In the genomic region with DNA sequence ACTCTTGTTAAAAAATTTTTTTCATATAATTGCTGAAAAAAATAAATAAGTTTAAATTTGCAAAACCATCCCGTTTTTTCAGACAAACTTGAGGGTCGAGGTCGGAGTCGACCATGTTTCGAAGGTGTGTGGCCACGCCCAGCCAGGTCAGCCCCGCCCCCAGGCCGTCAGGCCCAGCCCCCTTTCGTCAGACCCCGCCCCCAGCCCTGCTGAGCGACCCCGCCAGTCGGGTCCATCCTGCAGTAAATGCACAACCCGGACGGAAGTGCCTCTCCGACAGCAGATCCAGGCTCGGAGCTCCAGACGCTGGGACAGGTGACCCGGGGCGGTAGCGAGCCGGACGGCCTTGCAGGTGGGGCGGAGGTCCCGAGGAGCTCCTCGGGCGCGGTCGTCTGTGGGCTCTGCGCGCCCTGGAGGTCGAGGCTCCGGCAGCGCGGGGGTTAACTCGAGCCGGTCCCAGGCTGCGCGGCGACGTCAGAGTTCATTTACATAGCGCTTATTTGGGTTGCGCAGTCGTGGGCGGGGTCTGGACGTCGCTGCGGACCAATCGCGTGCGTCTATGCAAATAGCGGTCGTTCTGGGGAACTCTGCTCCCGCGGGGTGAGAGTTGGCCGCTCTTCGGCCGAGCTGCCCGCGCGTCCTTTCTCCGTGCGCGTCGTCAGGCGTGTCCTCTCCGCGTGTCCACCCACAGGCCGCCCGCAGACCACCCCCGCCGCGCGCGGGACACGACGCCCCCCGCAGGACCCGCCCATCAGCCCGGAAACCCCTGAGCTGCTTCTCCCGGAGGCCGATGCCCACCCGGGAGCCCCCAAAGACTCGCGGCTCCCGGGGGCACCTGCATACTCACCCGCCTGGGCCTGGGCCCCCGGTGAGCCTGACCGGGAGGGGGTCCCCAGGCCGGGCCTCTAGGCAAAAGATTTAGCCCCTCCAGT, we compare ENCODE assay signal across 1 cellular context.
TF ChIP-seq lines count a peak whose summit lies in the region.

A gene with protein sequence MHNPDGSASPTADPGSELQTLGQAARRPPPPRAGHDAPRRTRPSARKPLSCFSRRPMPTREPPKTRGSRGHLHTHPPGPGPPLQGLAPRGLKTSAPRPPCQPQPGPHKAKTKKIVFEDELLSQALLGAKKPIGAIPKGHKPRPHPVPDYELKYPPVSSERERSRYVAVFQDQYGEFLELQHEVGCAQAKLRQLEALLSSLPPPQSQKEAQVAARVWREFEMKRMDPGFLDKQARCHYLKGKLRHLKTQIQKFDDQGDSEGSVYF (plus strand): TSS at position 225 of the 932 bp plus-strand sequence. CDS start 22 bp downstream, at position 247.

TF ChIP-seq in HepG2, 621 proteins besides CTCF, POLR2A, EP300 and RAD21 (continued from another document and continues in another):
- TF ChIP-seq, protein P1, sequence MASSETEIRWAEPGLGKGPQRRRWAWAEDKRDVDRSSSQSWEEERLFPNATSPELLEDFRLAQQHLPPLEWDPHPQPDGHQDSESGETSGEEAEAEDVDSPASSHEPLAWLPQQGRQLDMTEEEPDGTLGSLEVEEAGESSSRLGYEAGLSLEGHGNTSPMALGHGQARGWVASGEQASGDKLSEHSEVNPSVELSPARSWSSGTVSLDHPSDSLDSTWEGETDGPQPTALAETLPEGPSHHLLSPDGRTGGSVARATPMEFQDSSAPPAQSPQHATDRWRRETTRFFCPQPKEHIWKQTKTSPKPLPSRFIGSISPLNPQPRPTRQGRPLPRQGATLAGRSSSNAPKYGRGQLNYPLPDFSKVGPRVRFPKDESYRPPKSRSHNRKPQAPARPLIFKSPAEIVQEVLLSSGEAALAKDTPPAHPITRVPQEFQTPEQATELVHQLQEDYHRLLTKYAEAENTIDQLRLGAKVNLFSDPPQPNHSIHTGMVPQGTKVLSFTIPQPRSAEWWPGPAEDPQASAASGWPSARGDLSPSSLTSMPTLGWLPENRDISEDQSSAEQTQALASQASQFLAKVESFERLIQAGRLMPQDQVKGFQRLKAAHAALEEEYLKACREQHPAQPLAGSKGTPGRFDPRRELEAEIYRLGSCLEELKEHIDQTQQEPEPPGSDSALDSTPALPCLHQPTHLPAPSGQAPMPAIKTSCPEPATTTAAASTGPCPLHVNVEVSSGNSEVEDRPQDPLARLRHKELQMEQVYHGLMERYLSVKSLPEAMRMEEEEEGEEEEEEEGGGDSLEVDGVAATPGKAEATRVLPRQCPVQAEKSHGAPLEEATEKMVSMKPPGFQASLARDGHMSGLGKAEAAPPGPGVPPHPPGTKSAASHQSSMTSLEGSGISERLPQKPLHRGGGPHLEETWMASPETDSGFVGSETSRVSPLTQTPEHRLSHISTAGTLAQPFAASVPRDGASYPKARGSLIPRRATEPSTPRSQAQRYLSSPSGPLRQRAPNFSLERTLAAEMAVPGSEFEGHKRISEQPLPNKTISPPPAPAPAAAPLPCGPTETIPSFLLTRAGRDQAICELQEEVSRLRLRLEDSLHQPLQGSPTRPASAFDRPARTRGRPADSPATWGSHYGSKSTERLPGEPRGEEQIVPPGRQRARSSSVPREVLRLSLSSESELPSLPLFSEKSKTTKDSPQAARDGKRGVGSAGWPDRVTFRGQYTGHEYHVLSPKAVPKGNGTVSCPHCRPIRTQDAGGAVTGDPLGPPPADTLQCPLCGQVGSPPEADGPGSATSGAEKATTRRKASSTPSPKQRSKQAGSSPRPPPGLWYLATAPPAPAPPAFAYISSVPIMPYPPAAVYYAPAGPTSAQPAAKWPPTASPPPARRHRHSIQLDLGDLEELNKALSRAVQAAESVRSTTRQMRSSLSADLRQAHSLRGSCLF (CRISPR knock-in tag; IDR thresholded peaks at IDR 0.05; ENCODE audit: borderline replicate concordance): no peak
- no peak for TF ChIP-seq MAFF (IDR thresholded peaks at IDR 0.05; ENCODE audit: low read depth, low read length)
- peak; percentile 42 for TF ChIP-seq YY1 (IDR thresholded peaks at IDR 0.05; ENCODE audit: insufficient read depth, insufficient replicate concordance, low read depth, low read length)
- peak; percentile 92; the same call in 1 of the 2 replicates for TF ChIP-seq CAMTA2 (CRISPR knock-in tag; IDR thresholded peaks at IDR 0.05; ENCODE audit: borderline replicate concordance)
- TF ChIP-seq, protein P2, sequence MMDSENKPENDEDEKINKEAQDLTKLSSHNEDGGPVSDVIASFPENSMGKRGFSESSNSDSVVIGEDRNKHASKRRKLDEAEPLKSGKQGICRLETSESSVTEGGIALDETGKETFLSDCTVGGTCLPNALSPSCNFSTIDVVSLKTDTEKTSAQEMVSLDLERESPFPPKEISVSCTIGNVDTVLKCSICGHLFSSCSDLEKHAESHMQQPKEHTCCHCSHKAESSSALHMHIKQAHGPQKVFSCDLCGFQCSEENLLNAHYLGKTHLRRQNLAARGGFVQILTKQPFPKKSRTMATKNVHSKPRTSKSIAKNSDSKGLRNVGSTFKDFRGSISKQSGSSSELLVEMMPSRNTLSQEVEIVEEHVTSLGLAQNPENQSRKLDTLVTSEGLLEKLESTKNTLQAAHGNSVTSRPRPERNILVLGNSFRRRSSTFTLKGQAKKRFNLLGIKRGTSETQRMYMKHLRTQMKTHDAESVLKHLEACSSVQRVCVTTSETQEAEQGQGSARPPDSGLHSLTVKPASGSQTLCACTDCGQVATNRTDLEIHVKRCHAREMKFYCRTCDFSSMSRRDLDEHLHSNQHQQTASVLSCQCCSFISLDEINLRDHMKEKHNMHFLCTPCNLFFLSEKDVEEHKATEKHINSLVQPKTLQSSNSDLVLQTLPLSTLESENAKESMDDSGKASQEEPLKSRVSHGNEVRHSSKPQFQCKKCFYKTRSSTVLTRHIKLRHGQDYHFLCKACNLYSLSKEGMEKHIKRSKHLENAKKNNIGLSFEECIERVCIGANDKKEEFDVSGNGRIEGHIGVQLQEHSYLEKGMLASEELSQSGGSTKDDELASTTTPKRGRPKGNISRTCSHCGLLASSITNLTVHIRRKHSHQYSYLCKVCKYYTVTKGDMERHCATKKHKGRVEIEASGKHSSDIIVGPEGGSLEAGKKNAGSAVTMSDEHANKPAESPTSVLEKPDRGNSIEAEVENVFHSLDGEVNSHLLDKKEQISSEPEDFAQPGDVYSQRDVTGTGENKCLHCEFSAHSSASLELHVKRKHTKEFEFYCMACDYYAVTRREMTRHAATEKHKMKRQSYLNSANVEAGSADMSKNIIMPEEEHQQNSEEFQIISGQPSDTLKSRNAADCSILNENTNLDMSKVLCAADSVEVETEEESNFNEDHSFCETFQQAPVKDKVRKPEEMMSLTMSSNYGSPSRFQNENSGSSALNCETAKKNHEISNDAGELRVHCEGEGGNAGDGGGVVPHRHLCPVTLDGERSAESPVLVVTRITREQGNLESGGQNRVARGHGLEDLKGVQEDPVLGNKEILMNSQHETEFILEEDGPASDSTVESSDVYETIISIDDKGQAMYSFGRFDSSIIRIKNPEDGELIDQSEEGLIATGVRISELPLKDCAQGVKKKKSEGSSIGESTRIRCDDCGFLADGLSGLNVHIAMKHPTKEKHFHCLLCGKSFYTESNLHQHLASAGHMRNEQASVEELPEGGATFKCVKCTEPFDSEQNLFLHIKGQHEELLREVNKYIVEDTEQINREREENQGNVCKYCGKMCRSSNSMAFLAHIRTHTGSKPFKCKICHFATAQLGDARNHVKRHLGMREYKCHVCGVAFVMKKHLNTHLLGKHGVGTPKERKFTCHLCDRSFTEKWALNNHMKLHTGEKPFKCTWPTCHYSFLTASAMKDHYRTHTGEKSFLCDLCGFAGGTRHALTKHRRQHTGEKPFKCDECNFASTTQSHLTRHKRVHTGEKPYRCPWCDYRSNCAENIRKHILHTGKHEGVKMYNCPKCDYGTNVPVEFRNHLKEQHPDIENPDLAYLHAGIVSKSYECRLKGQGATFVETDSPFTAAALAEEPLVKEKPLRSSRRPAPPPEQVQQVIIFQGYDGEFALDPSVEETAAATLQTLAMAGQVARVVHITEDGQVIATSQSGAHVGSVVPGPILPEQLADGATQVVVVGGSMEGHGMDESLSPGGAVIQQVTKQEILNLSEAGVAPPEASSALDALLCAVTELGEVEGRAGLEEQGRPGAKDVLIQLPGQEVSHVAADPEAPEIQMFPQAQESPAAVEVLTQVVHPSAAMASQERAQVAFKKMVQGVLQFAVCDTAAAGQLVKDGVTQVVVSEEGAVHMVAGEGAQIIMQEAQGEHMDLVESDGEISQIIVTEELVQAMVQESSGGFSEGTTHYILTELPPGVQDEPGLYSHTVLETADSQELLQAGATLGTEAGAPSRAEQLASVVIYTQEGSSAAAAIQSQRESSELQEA (CRISPR knock-in tag; IDR thresholded peaks at IDR 0.05; ENCODE audit: not compliant biosample characterization): no peak
- no peak for TF ChIP-seq ZSCAN22 (CRISPR knock-in tag; IDR thresholded peaks at IDR 0.05)
- TF ChIP-seq ZBTB20 (CRISPR knock-in tag; IDR thresholded peaks at IDR 0.05; ENCODE audit: borderline replicate concordance, low read depth): no peak
- no peak for TF ChIP-seq HMG20B (CRISPR knock-in tag; conservative IDR thresholded peaks at IDR 0.05)
- peak; percentile 89 for TF ChIP-seq SALL1 (CRISPR knock-in tag; IDR thresholded peaks at IDR 0.05)
- TF ChIP-seq, protein P3, sequence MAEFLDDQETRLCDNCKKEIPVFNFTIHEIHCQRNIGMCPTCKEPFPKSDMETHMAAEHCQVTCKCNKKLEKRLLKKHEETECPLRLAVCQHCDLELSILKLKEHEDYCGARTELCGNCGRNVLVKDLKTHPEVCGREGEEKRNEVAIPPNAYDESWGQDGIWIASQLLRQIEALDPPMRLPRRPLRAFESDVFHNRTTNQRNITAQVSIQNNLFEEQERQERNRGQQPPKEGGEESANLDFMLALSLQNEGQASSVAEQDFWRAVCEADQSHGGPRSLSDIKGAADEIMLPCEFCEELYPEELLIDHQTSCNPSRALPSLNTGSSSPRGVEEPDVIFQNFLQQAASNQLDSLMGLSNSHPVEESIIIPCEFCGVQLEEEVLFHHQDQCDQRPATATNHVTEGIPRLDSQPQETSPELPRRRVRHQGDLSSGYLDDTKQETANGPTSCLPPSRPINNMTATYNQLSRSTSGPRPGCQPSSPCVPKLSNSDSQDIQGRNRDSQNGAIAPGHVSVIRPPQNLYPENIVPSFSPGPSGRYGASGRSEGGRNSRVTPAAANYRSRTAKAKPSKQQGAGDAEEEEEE (CRISPR knock-in tag; IDR thresholded peaks at IDR 0.05; ENCODE audit: borderline replicate concordance): peak; percentile 93; the same call in 1 of the 2 replicates
- TF ChIP-seq ZFP62 (CRISPR knock-in tag; IDR thresholded peaks at IDR 0.05): no peak
- TF ChIP-seq, protein P4, sequence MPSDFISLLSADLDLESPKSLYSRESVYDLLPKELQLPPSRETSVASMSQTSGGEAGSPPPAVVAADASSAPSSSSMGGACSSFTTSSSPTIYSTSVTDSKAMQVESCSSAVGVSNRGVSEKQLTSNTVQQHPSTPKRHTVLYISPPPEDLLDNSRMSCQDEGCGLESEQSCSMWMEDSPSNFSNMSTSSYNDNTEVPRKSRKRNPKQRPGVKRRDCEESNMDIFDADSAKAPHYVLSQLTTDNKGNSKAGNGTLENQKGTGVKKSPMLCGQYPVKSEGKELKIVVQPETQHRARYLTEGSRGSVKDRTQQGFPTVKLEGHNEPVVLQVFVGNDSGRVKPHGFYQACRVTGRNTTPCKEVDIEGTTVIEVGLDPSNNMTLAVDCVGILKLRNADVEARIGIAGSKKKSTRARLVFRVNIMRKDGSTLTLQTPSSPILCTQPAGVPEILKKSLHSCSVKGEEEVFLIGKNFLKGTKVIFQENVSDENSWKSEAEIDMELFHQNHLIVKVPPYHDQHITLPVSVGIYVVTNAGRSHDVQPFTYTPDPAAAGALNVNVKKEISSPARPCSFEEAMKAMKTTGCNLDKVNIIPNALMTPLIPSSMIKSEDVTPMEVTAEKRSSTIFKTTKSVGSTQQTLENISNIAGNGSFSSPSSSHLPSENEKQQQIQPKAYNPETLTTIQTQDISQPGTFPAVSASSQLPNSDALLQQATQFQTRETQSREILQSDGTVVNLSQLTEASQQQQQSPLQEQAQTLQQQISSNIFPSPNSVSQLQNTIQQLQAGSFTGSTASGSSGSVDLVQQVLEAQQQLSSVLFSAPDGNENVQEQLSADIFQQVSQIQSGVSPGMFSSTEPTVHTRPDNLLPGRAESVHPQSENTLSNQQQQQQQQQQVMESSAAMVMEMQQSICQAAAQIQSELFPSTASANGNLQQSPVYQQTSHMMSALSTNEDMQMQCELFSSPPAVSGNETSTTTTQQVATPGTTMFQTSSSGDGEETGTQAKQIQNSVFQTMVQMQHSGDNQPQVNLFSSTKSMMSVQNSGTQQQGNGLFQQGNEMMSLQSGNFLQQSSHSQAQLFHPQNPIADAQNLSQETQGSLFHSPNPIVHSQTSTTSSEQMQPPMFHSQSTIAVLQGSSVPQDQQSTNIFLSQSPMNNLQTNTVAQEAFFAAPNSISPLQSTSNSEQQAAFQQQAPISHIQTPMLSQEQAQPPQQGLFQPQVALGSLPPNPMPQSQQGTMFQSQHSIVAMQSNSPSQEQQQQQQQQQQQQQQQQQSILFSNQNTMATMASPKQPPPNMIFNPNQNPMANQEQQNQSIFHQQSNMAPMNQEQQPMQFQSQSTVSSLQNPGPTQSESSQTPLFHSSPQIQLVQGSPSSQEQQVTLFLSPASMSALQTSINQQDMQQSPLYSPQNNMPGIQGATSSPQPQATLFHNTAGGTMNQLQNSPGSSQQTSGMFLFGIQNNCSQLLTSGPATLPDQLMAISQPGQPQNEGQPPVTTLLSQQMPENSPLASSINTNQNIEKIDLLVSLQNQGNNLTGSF (CRISPR knock-in tag; IDR thresholded peaks at IDR 0.05): no peak
- TF ChIP-seq, protein P5, sequence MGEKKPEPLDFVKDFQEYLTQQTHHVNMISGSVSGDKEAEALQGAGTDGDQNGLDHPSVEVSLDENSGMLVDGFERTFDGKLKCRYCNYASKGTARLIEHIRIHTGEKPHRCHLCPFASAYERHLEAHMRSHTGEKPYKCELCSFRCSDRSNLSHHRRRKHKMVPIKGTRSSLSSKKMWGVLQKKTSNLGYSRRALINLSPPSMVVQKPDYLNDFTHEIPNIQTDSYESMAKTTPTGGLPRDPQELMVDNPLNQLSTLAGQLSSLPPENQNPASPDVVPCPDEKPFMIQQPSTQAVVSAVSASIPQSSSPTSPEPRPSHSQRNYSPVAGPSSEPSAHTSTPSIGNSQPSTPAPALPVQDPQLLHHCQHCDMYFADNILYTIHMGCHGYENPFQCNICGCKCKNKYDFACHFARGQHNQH (CRISPR knock-in tag; IDR thresholded peaks at IDR 0.05): peak; percentile 43; the same call in 1 of the 2 replicates
- TF ChIP-seq MED8 (CRISPR knock-in tag; IDR thresholded peaks at IDR 0.05; ENCODE audit: insufficient replicate concordance): peak; percentile 73
- TF ChIP-seq ZNF510 (CRISPR knock-in tag; IDR thresholded peaks at IDR 0.05; ENCODE audit: low read depth): peak; percentile 89; the same call in 1 of the 2 replicates
- TF ChIP-seq, protein P6, sequence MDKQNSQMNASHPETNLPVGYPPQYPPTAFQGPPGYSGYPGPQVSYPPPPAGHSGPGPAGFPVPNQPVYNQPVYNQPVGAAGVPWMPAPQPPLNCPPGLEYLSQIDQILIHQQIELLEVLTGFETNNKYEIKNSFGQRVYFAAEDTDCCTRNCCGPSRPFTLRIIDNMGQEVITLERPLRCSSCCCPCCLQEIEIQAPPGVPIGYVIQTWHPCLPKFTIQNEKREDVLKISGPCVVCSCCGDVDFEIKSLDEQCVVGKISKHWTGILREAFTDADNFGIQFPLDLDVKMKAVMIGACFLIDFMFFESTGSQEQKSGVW (CRISPR knock-in tag; IDR thresholded peaks at IDR 0.05; ENCODE audit: borderline replicate concordance): no peak
- TF ChIP-seq, protein P7, sequence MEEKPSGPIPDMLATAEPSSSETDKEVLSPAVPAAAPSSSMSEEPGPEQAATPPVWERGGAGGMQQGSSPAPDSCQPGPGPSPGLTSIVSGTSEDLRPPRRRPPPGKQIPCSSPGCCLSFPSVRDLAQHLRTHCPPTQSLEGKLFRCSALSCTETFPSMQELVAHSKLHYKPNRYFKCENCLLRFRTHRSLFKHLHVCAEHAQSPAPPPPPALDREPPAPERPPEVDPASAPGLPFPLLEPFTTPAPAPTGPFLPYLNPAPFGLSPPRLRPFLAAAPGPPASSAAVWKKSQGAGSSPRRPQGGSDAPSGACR (CRISPR knock-in tag; IDR thresholded peaks at IDR 0.05): no peak
